In the genomic region with DNA sequence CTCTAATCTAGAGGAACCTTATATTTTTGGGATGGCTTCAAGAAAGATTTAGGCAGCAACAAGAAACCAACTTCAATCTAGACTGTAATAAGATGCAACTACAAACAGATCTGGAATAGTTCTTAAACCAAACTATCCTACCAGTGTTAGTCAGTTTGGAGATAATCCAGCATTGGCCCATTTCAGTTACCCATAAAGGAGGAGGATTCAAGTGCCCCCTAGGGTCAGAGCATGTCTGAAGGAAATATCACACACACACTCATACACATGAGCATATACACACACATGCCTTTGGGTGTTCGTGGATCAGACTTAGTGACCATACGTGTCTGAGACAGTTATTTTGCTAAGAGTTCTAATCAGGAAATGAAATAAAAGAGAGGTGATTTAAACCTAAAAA, we compare ENCODE assay signal across 24 cellular contexts.
DNase-seq lines count a peak whose midpoint lies in the region; ATAC-seq and TF ChIP-seq lines count a peak whose summit lies in the region.
"Had no signal": no experiment of that assay in that cellular context is flagged by ENCODE, and none has a peak within 500 bp of the region (broad histone marks: within the 10 kb centered on the region; RNA-seq: fewer than 3 reads in every experiment).

No MANE protein-coding gene starts in this region.

- H3K18ac ChIP-seq in mesenchymal stem cell (ENCODE audit: low read depth in 1 of 2, low read length in 2 of 2): no peak overlapping the region

- H3K27me3 ChIP-seq in OCI-LY3 (ENCODE audit: low read depth, low read length) (no peaks in the 10 kb centered on the region), mesenchymal stem cell (ENCODE audit: control insufficient read depth in 1 of 2, insufficient read depth in 1 of 2, low read length in 2 of 2) (no peaks in the 10 kb centered on the region), smooth muscle cell (ENCODE audit: low read depth) (no peaks in the 10 kb centered on the region)
- H3K27me3 ChIP-seq: BLaER1 treated with 17β-estradiol and CSF1 and Interleukin-3, amounts not matched to agents 10 nM and 100 nM; MG63; SJCRH30 had no signal

- H3K4me1 ChIP-seq in OCI-LY3 (ENCODE audit: low read length): no peaks in the 10 kb centered on the region
- peaks cover 3% of the 10 kb centered on the region for H3K4me1 ChIP-seq in mesenchymal stem cell (ENCODE audit: control insufficient read depth, insufficient read depth, low read depth, low read length)
- H3K4me1 ChIP-seq in smooth muscle cell (ENCODE audit: low read depth): peaks cover 21% of the 10 kb centered on the region
- H3K4me1 ChIP-seq: SJCRH30 had no signal

- no peak overlapping the region for H2AFZ ChIP-seq in OCI-LY3 (ENCODE audit: low read depth, low read length)
- no peak overlapping the region for H2AFZ ChIP-seq in mesenchymal stem cell (ENCODE audit: low read depth, low read length)
- H2AFZ ChIP-seq in smooth muscle cell (ENCODE audit: low read depth): no peak overlapping the region
- H2AFZ ChIP-seq: PC-9 had no signal

- H3K36me3 ChIP-seq in OCI-LY3 (replicated peaks; ENCODE audit: low read depth, low read length) (no peaks in the 10 kb centered on the region), mesenchymal stem cell (ENCODE audit: control insufficient read depth in 1 of 2, insufficient read depth in 2 of 2, low read depth in 1 of 2, low read length in 2 of 2) (no peaks in the 10 kb centered on the region), smooth muscle cell (ENCODE audit: low read depth) (no peaks in the 10 kb centered on the region)
- H3K36me3 ChIP-seq: BLaER1 treated with 17β-estradiol and CSF1 and Interleukin-3, amounts not matched to agents 10 nM and 100 nM; MG63; SJCRH30 had no signal

- TF ChIP-seq CTCF in OCI-LY3 (IDR thresholded peaks at IDR 0.05; ENCODE audit: low read depth, low read length) (peak; percentile 25; the same call in 1 of the 2 replicates), smooth muscle cell (IDR thresholded peaks at IDR 0.05; ENCODE audit: borderline replicate concordance, insufficient read depth, poor library complexity, severe bottlenecking) (no peak)

- no peak overlapping the region for H2BK5ac ChIP-seq in mesenchymal stem cell (ENCODE audit: low read depth, low read length, poor library complexity, severe bottlenecking)

- no peak overlapping the region for H3K4ac ChIP-seq in mesenchymal stem cell (ENCODE audit: low read depth in 1 of 2, low read length in 2 of 2)

- H3K4me2 ChIP-seq in OCI-LY3 (ENCODE audit: low read length) (no peak overlapping the region), mesenchymal stem cell (ENCODE audit: low read length, poor library complexity, severe bottlenecking) (no peak overlapping the region), smooth muscle cell (no peak overlapping the region)
- H3K4me2 ChIP-seq: BLaER1 treated with 17β-estradiol and CSF1 and Interleukin-3, amounts not matched to agents 10 nM and 100 nM; PC-9 had no signal

- no peak overlapping the region for H2BK120ac ChIP-seq in mesenchymal stem cell (ENCODE audit: low read depth, low read length)

- H3K9me3 ChIP-seq in OCI-LY3 (ENCODE audit: insufficient read depth, low read length) (no peaks in the 10 kb centered on the region), mesenchymal stem cell (ENCODE audit: control insufficient read depth, low read length) (no peaks in the 10 kb centered on the region), smooth muscle cell (replicated peaks; ENCODE audit: low read depth) (no peaks in the 10 kb centered on the region)
- H3K9me3 ChIP-seq: BLaER1 treated with 17β-estradiol and CSF1 and Interleukin-3, amounts not matched to agents 10 nM and 100 nM; MG63; SJCRH30 had no signal

- no peak for ATAC-seq in esophagus mucosa
- ATAC-seq: Right ventricle myocardium inferior, SK-N-SH treated with all-trans-retinoic acid at 6 μM for 48 hours had no signal

- WGBS in mesenchymal stem cell: 83% methylated on average over 2 of the region's 2 CpGs
- 85% methylated on average over 2 of the region's 2 CpGs for WGBS in smooth muscle cell (ENCODE audit: low lambda C conversion rate)

- H3K79me1 ChIP-seq in mesenchymal stem cell (replicated peaks; ENCODE audit: low read length, poor library complexity, severe bottlenecking): no peaks in the 10 kb centered on the region

- peak overlapping the region; percentile 36 for H2AK5ac ChIP-seq in mesenchymal stem cell (ENCODE audit: low read length, severe bottlenecking)

- H3K79me2 ChIP-seq in OCI-LY3 (ENCODE audit: low read length) (no peaks in the 10 kb centered on the region), smooth muscle cell (ENCODE audit: low read depth) (no peaks in the 10 kb centered on the region)

- H4K20me1 ChIP-seq in OCI-LY3 (ENCODE audit: insufficient read depth, low read length) (no peaks in the 10 kb centered on the region), smooth muscle cell (ENCODE audit: low read depth) (no peaks in the 10 kb centered on the region)
- H4K20me1 ChIP-seq: BLaER1 treated with 17β-estradiol and CSF1 and Interleukin-3, amounts not matched to agents 10 nM and 100 nM had no signal

- no peak overlapping the region for H2BK15ac ChIP-seq in mesenchymal stem cell (ENCODE audit: low read depth, poor library complexity, severe bottlenecking)

- DNase-seq in EL (peak; percentile 23), mesenchymal stem cell (no peak), smooth muscle cell (lab: John Stamatoyannopoulos, UW; ENCODE audit: unreplicated experiment) (no peak)
- DNase-seq in stimulated activated CD4-positive, alpha-beta T cell treated with anti-CD3 and anti-CD28 coated beads, Interleukin-4, amount 100 ng/mL, for 1 hour: no peak
- DNase-seq in activated CD4-positive, alpha-beta T cell treated with anti-CD3 and anti-CD28 coated beads for 48 hours: no peak
- DNase-seq: CD4-positive, alpha-beta T cell; COR-L47; GDM1; KBM-7; NCI-H146; NCI-H1930; NCI-H2107; NCI-H446; NCI-H524 treated with DMSO at 0.1 percent for 48 hours; NCI-H774; NK-92 treated with Interleukin-12 subunit alpha and Interleukin-12 subunit beta, amount 100 ng/mL, for 24 hours; PC-9; SJCRH30 had no signal

- no peak overlapping the region for H4K8ac ChIP-seq in mesenchymal stem cell (ENCODE audit: low read length)

- H3K27ac ChIP-seq in OCI-LY3 (ENCODE audit: low read length) (no peak overlapping the region), mesenchymal stem cell (ENCODE audit: low read length, poor library complexity, severe bottlenecking) (no peak overlapping the region), smooth muscle cell (ENCODE audit: low read depth) (peak overlapping the region; percentile 38)
- H3K27ac ChIP-seq: BLaER1 treated with 17β-estradiol and CSF1 and Interleukin-3, amounts not matched to agents 10 nM and 100 nM; PC-9; SJCRH30 had no signal

- H3K14ac ChIP-seq in mesenchymal stem cell (ENCODE audit: low read length in 2 of 2): no peak overlapping the region

- H3F3A ChIP-seq in smooth muscle cell (ENCODE audit: low read depth): peaks cover 12% of the 10 kb centered on the region

- H3K4me3 ChIP-seq in OCI-LY3 (ENCODE audit: low read length): no peak overlapping the region
- H3K4me3 ChIP-seq in mesenchymal stem cell (ENCODE audit: insufficient read depth in 1 of 2, low read depth in 1 of 2, low read length in 2 of 2): no peak overlapping the region
- no peak overlapping the region for H3K4me3 ChIP-seq in smooth muscle cell
- H3K4me3 ChIP-seq: BLaER1 treated with 17β-estradiol and CSF1 and Interleukin-3, amounts not matched to agents 10 nM and 100 nM; MG63; PC-9; SJCRH30 had no signal

- H3K9ac ChIP-seq in OCI-LY3 (ENCODE audit: low read length) (no peak overlapping the region), mesenchymal stem cell (ENCODE audit: low read length) (peak overlapping the region; percentile 8), smooth muscle cell (ENCODE audit: low read depth) (no peak overlapping the region)
- H3K9ac ChIP-seq: BLaER1 treated with 17β-estradiol and CSF1 and Interleukin-3, amounts not matched to agents 10 nM and 100 nM had no signal

- no peak overlapping the region for H4K91ac ChIP-seq in mesenchymal stem cell (ENCODE audit: low read length)

- H2BK12ac ChIP-seq in mesenchymal stem cell (ENCODE audit: low read length in 2 of 2): no peak overlapping the region

- H3K23ac ChIP-seq in mesenchymal stem cell (ENCODE audit: low read length in 2 of 2): no peak overlapping the region
